In the genomic region with DNA sequence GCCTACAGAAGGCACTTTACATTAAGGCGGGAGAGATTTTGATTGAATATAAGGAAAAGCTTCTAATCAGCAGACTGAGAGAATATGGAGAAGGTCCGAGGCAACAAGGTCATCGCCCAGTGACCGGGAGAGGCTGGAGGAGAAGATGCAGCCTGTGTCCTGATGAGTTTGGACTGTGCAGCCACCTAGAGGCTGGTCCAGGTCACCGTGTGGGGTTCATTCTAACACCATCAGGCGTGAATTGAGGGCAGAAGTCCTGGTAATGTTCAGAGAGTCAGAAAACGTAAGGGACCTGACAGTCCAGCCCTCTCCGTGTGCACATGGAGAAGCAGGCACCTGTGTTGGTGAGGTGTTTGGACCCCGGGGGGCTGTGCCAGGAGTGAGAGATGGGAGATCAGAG, we compare ENCODE assay signal across 1 cellular context.
TF ChIP-seq lines count a peak whose summit lies in the region.

No MANE protein-coding gene starts in this region.

TF ChIP-seq in GM12878, 131 proteins besides CTCF, POLR2A, EP300 and RAD21 (continued from another document):
- TF ChIP-seq, protein P1, sequence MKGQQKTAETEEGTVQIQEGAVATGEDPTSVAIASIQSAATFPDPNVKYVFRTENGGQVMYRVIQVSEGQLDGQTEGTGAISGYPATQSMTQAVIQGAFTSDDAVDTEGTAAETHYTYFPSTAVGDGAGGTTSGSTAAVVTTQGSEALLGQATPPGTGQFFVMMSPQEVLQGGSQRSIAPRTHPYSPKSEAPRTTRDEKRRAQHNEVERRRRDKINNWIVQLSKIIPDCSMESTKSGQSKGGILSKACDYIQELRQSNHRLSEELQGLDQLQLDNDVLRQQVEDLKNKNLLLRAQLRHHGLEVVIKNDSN (IDR thresholded peaks at IDR 0.05; ENCODE audit: borderline replicate concordance, extremely low read length, insufficient read depth, low read depth, low read length): no peak
- TF ChIP-seq RAD51 (IDR thresholded peaks at IDR 0.05) (no peak), MXI1 (IDR thresholded peaks at IDR 0.05; ENCODE audit: low read depth, low read length) (no peak), ZNF274 (IDR thresholded peaks at IDR 0.05; ENCODE audit: insufficient read depth, insufficient read length) (no peak), MTA2 (IDR thresholded peaks at IDR 0.05; ENCODE audit: low read depth) (no peak), TCF12 (IDR thresholded peaks at IDR 0.05; ENCODE audit: low read depth, low read length) (no peak), SPI1 (IDR thresholded peaks at IDR 0.05; ENCODE audit: borderline replicate concordance, insufficient read depth, low read depth, low read length) (no peak), BMI1 (IDR thresholded peaks at IDR 0.05; ENCODE audit: borderline replicate concordance) (no peak)
